ENCODE assay signal across 8 cellular contexts in genomic region chr7:4774804-4775280, GRCh38. TPM values are rescaled to one million over a fixed set of nuclear protein-coding genes. Genes with fewer than 3 reads are reported as not detected.
DNase-seq lines count a peak whose midpoint lies in the region; ATAC-seq and TF ChIP-seq lines count a peak whose summit lies in the region.

No MANE protein-coding gene starts in this region.

- H3K4me1 ChIP-seq in fibroblast of lung (ENCODE audit: control insufficient read depth, extremely low read depth, insufficient read depth, low read length) (peaks cover 2% of the 10 kb centered on the region), neutrophil (ENCODE audit: control insufficient read depth in 1 of 2, insufficient read depth in 1 of 2, low read depth in 1 of 2, low read length in 1 of 2) (peaks cover 23 to 26% of the 10 kb centered on the region in 2 experiments)

- H3K9ac ChIP-seq in fibroblast of lung (ENCODE audit: insufficient read depth, low read length), result peak overlapping the region; percentile 96

- H3K9me3 ChIP-seq in WERI-Rb-1 (ENCODE audit: severe bottlenecking), result no peaks in the 10 kb centered on the region
- H3K9me3 ChIP-seq in fibroblast of lung (ENCODE audit: control insufficient read depth, insufficient read depth, low read depth, low read length), result no peaks in the 10 kb centered on the region
- H3K9me3 ChIP-seq in neutrophil, result no peaks in the 10 kb centered on the region

- peak overlapping the region; percentile 51 for H2AFZ ChIP-seq in fibroblast of lung (ENCODE audit: low read length)

- H3K4me2 ChIP-seq in fibroblast of lung (ENCODE audit: extremely low read depth, insufficient read depth, low read length), result peak overlapping the region; percentile 86

- DNase-seq in NCI-H345 (lab: John Stamatoyannopoulos, UW) (peak; percentile 31), NCI-H345 treated with DMSO at 0.1 percent for 48 hours (lab: John Stamatoyannopoulos, UW; ENCODE audit: unreplicated experiment) (no peak), HPDE6-E6E7 (ENCODE audit: extremely low spot score) (peak; percentile 64), WERI-Rb-1 (no peak), fibroblast of lung (ENCODE audit: low read depth in 2 of 2) (peak; percentile 73 to 79)
- no peak for DNase-seq in NK-92 treated with Interleukin-12 subunit alpha and Interleukin-12 subunit beta, amount 100 ng/mL, for 24 hours (lab: John Stamatoyannopoulos, UW)

- H3K36me3 ChIP-seq in WERI-Rb-1 (no peaks in the 10 kb centered on the region), fibroblast of lung (ENCODE audit: control insufficient read depth, insufficient read depth, low read length) (peaks cover 4% of the 10 kb centered on the region), neutrophil (peaks cover 2% of the 10 kb centered on the region)

- peak overlapping the region; percentile 69 for H3K27ac ChIP-seq in WERI-Rb-1
- H3K27ac ChIP-seq in fibroblast of lung (ENCODE audit: insufficient read depth, low read length), result peak overlapping the region; percentile 93
- H3K27ac ChIP-seq in neutrophil, result peak overlapping the region; percentile 96

- TF ChIP-seq CTCF in WERI-Rb-1 (IDR thresholded peaks at IDR 0.05; ENCODE audit: low read depth, low read length) (no peak), fibroblast of lung (conservative IDR thresholded peaks at IDR 0.05 in 1 of 2, IDR thresholded peaks at IDR 0.05 in 1 of 2; ENCODE audit: low read depth in 1 of 2, low read length in 2 of 2) (no peak), neutrophil (IDR thresholded peaks at IDR 0.05) (no peak)

- ATAC-seq in GM21423 (IDR thresholded peaks at IDR 0.05; ENCODE audit: unreplicated experiment), result peak; percentile 19

- H3K4me3 ChIP-seq in WERI-Rb-1 (ENCODE audit: low read depth, low read length), result peak overlapping the region; percentile 99
- H3K4me3 ChIP-seq in fibroblast of lung (replicated peaks in 1 of 4; ENCODE audit: control extremely low read depth in 1 of 4, insufficient read depth in 1 of 4, low read depth in 3 of 4, low read length in 4 of 4), result peak overlapping the region; percentile 60 to 92 (median 74)
- H3K4me3 ChIP-seq in neutrophil (ENCODE audit: low read depth in 1 of 2, low read length in 1 of 2), result peak overlapping the region; percentile 75 to 99

- H3K27me3 ChIP-seq in WERI-Rb-1 (ENCODE audit: insufficient read depth, low read depth, severe bottlenecking) (no peaks in the 10 kb centered on the region), fibroblast of lung (ENCODE audit: control insufficient read depth, insufficient read depth, low read length) (no peaks in the 10 kb centered on the region), neutrophil (no peaks in the 10 kb centered on the region)

- H4K20me1 ChIP-seq in fibroblast of lung (ENCODE audit: control insufficient read depth, extremely low read depth, insufficient read depth, low read length), result no peaks in the 10 kb centered on the region

- H3K79me2 ChIP-seq in fibroblast of lung (ENCODE audit: control insufficient read depth, insufficient read depth, low read length), result peaks cover 29% of the 10 kb centered on the region

RNA-seq across cellular contexts. Expression of gene AP5Z1, which starts 0.6 kb away (rescaled TPM):
- total RNA-seq in fibroblast of lung, result 27.5 and 32.2 TPM in 2 replicates
- polyA plus RNA-seq in fibroblast of lung, result 11.1 and 13.8 TPM in 2 replicates
- polyA plus RNA-seq in fibroblast of lung (2012), result 25.2 and 33.2 TPM in 2 replicates
- polyA minus RNA-seq in fibroblast of lung (ENCODE audit: low replicate concordance), result 13.3 and 20.7 TPM in 2 replicates

Comparison
In these comparisons a context has a peak if more than half of its experiments do, and no peak if none do; other contexts are left out.
1. DNase-seq: peak in NCI-H345 (single experiment), HPDE6-E6E7 (single experiment) and fibroblast of lung (2 of 2); none in NCI-H345 treated with DMSO at 0.1 percent for 48 hours (single experiment), WERI-Rb-1 (single experiment) and NK-92 treated with Interleukin-12 subunit alpha and Interleukin-12 subunit beta, amount 100 ng/mL, for 24 hours (single experiment).
2. Peak in every context shown above with its lines, with median percentiles within 50 percentile points of each other: H3K27ac ChIP-seq and H3K4me3 ChIP-seq.